8 cellular contexts compared by ENCODE assay signal in genomic region chrX:154437971-154438893, GRCh38. TPM values are rescaled to one million over a fixed set of nuclear protein-coding genes. Genes with fewer than 3 reads are reported as not detected.
DNase-seq lines count a peak whose midpoint lies in the region; ATAC-seq and TF ChIP-seq lines count a peak whose summit lies in the region.

No MANE protein-coding gene starts in this region.

- peaks cover 0 to 6% (median 0%) of the 10 kb centered on the region in 7 donors for H3K9me3 Mint-ChIP-seq in naive B cell

- ATAC-seq in naive B cell (ENCODE audit: low read depth in 2 of 2) (no peak), GM18517 (IDR thresholded peaks at IDR 0.05; ENCODE audit: unreplicated experiment) (no peak)

- peak overlapping the region; percentile 68 to 91 (median 82) for H3K4me3 Mint-ChIP-seq in naive B cell

- H3K27me3 Mint-ChIP-seq in naive B cell: no peaks in the 10 kb centered on the region

- POLR2A ChIA-PET in AG04449 (lab: Yijun Ruan, JAX): interaction anchor here (0.8 kb wide), 1 partner anchor 37 kb away, joined by 3 read pairs; no protein-coding TSS in a partner anchor

- H3K4me1 Mint-ChIP-seq in naive B cell: peaks cover 13 to 18% (median 15%) of the 10 kb centered on the region in 3 donors

- H3K27ac Mint-ChIP-seq in naive B cell: peak overlapping the region in 5 of 6 donors; percentile 81 to 94 (median 88)

- CTCF ChIA-PET in AG04449 (lab: Yijun Ruan, JAX): interaction anchor here (1.0 kb wide), 1 partner anchor 24 kb away, joined by 3 read pairs; no protein-coding TSS in a partner anchor

- H3K36me3 Mint-ChIP-seq in naive B cell: no peaks in the 10 kb centered on the region

- H3K4me3 ChIP-seq in AG04449 (ENCODE audit: low read depth, low read length): peak overlapping the region; percentile 68
- H3K4me3 ChIP-seq in Jurkat, Clone E6-1 (ENCODE audit: low read length): peak overlapping the region; percentile 59
- peak overlapping the region; percentile 72 for H3K4me3 ChIP-seq in choroid plexus epithelial cell (ENCODE audit: low read depth, low read length)

- TF ChIP-seq CTCF in AG04449 (IDR thresholded peaks at IDR 0.05; ENCODE audit: insufficient read depth, low read length, missing control alignments): no peak
- TF ChIP-seq CTCF in choroid plexus epithelial cell (conservative IDR thresholded peaks at IDR 0.05; ENCODE audit: low read depth, low read length): no peak

- DNase-seq in AG04449 (ENCODE audit: low read depth, low spot score) (no peak), choroid plexus epithelial cell (ENCODE audit: low read depth) (no peak), naive B cell (no peak), glomerular visceral epithelial cell (ENCODE audit: extremely low spot score) (no peak), SK-N-DZ (ENCODE audit: low spot score) (no peak)
- DNase-seq in Jurkat, Clone E6-1 (ENCODE audit: low read depth, low spot score): no peak
- no peak for DNase-seq in stimulated activated CD4-positive, alpha-beta T cell treated with anti-CD3 and anti-CD28 coated beads, Interleukin-4, amount 100 ng/mL, for 24 hours

RNA-seq across cellular contexts. Expression of gene GDI1, which starts 1.3 kb away (rescaled TPM):
- 164 TPM for polyA plus RNA-seq in Jurkat, Clone E6-1 (2012; ENCODE audit: insufficient read depth, insufficient read length)
- polyA plus RNA-seq in naive B cell (ENCODE audit: low read depth in 6 of 6): 10 to 100 TPM; 28.4 to 44.3 (median 35.5) TPM
- polyA plus RNA-seq in SK-N-DZ (2014; cell fraction: cytosol; rRNA removed): 231 and 328 TPM in 2 replicates
- 407 and 542 TPM in 2 replicates for polyA plus RNA-seq in SK-N-DZ (2014; cell fraction: nucleus; rRNA removed)

RNA-seq across cellular contexts. Expression of gene FAM50A, which starts 5.7 kb away (rescaled TPM):
- 62.4 TPM for polyA plus RNA-seq in Jurkat, Clone E6-1 (2012; ENCODE audit: insufficient read depth, insufficient read length)
- 10 to 100 TPM; 23.8 to 35.2 (median 28.2) TPM for polyA plus RNA-seq in naive B cell (ENCODE audit: low read depth in 6 of 6)
- polyA plus RNA-seq in SK-N-DZ (2014; cell fraction: cytosol; rRNA removed): 53.4 and 71.0 TPM in 2 replicates
- polyA plus RNA-seq in SK-N-DZ (2014; cell fraction: nucleus; rRNA removed): 178 and 363 TPM in 2 replicates

RNA-seq across cellular contexts. Expression of gene ATP6AP1, which starts 9.8 kb away (rescaled TPM):
- polyA plus RNA-seq in Jurkat, Clone E6-1 (2012; ENCODE audit: insufficient read depth, insufficient read length): 58.8 TPM
- 100 to 1,000 TPM in 1 of 6 donors, 10 to 100 TPM in 5; 81.8 to 173 (median 88.7) TPM for polyA plus RNA-seq in naive B cell (ENCODE audit: low read depth in 6 of 6)
- polyA plus RNA-seq in SK-N-DZ (2014; cell fraction: cytosol; rRNA removed): 81.0 and 92.4 TPM in 2 replicates
- polyA plus RNA-seq in SK-N-DZ (2014; cell fraction: nucleus; rRNA removed): 53.9 and 54.6 TPM in 2 replicates

RNA-seq across cellular contexts. Expression of gene PLXNA3, which starts 19.8 kb away (rescaled TPM):
- polyA plus RNA-seq in Jurkat, Clone E6-1 (2012; ENCODE audit: insufficient read depth, insufficient read length): 32.7 TPM
- 1 to 10 TPM in 3 of 6 donors, under 1 TPM in 3; 0.68 to 1.6 (median 0.99) TPM for polyA plus RNA-seq in naive B cell (ENCODE audit: low read depth in 6 of 6)
- 4.6 and 6.3 TPM in 2 replicates for polyA plus RNA-seq in SK-N-DZ (2014; cell fraction: cytosol; rRNA removed)
- 33.8 and 64.5 TPM in 2 replicates for polyA plus RNA-seq in SK-N-DZ (2014; cell fraction: nucleus; rRNA removed)

RNA-seq across cellular contexts. Expression of gene TAFAZZIN, which starts 26.9 kb away (rescaled TPM):
- polyA plus RNA-seq in Jurkat, Clone E6-1 (2012; ENCODE audit: insufficient read depth, insufficient read length): 70.4 TPM
- 10 to 100 TPM; 31.6 to 50.2 (median 36.6) TPM for polyA plus RNA-seq in naive B cell (ENCODE audit: low read depth in 6 of 6)
- 37.3 and 52.4 TPM in 2 replicates for polyA plus RNA-seq in SK-N-DZ (2014; cell fraction: cytosol; rRNA removed)
- 299 and 385 TPM in 2 replicates for polyA plus RNA-seq in SK-N-DZ (2014; cell fraction: nucleus; rRNA removed)
